In the genomic region with DNA sequence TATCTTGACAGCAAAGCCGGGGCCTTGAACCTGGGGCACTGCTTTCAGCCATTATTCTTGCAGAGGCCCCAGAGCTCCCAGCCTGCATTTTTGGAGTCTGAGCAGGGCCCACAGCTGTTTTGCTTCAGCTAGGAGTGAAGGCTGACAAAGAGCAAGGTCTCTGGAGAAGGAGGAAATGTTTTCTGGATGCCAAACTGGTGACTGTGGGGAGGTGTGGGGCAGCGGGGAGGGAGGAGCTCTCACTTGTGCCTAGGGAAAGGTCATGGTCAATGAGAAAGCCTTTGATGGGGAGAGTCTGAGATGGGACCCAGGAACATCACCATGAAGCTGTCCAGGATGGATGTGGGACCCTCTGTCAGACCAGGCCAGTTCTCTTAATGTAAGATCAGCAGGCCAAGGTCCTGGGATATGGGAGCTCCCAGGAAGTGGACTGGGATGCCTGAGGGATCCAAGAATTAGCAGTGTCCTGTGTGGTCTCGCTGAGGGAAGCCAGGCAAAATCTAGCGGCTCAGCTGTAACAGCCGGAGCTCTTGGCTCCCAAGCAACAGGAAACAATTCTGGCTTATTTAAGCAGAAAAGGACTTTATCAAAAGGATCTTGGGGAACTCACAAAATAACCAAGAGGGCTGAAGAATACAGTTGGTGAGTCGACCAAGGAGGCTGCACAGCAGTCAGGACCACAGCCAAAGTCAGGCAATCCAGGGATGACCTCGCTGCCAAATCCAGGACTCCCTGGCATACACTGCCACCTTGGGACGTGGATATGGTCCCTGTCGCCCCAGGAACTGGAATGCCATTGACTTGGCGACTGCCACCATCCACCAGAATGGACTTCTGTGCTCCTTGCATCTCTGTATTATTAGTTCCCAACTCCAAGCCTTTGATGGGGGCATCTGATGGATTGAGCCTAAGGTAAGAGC, we compare ENCODE assay signal across 13 cellular contexts.
DNase-seq lines count a peak whose midpoint lies in the region; ATAC-seq and TF ChIP-seq lines count a peak whose summit lies in the region.
"Had no signal": no experiment of that assay in that cellular context is flagged by ENCODE, and none has a peak within 500 bp of the region (broad histone marks: within the 10 kb centered on the region; RNA-seq: fewer than 3 reads in every experiment).

No MANE protein-coding gene starts in this region.

- CTCF ChIA-PET in WTC11 (lab: Charles Lee), result no interaction called here

- intact Hi-C loops in Right ventricle myocardium inferior (cut with DNase I) (loop anchor here (5.0 to 10.0 kb wide), 2 partner anchors 171 to 358 kb away; no protein-coding TSS in a partner anchor), cardiac septum (cut with DNase I) (no loop called here), uterus (cut with DNase I; ENCODE audit: low total_unique reads) (loop anchor here (10.0 kb wide), 2 partner anchors 88 to 248 kb away; no protein-coding TSS in a partner anchor)

- H3K9me3 ChIP-seq in uterus, result no peaks in the 10 kb centered on the region
- H3K9me3 ChIP-seq: psoas muscle had no signal

- no peak for TF ChIP-seq POLR2A in uterus (IDR thresholded peaks at IDR 0.05)

- H3K4me3 Mint-ChIP-seq in WTC11, result no peak overlapping the region
- H3K4me3 Mint-ChIP-seq: activated naive CD8-positive, alpha-beta T cell treated with anti-CD3 and anti-CD28 coated beads, Interleukin-2, amount 10 ng/mL, durations not matched to agents 7 days and 5 days had no signal

- peak; percentile 55 for ATAC-seq in Right ventricle myocardium inferior
- no peak for ATAC-seq in WTC11
- ATAC-seq in HG02798 (IDR thresholded peaks at IDR 0.05; ENCODE audit: poor library complexity, unreplicated experiment), result no peak

- POLR2A ChIA-PET in WTC11 (lab: Charles Lee), result interaction anchor here (0.6 kb wide), 1 partner anchor 236 kb away, joined by 12 read pairs; no protein-coding TSS in a partner anchor

- H3K27me3 Mint-ChIP-seq in WTC11 (ENCODE audit: low read depth), result peaks cover 12% of the 10 kb centered on the region

- TF ChIP-seq CTCF in choroid plexus epithelial cell (conservative IDR thresholded peaks at IDR 0.05; ENCODE audit: low read depth, low read length), result no peak
- no peak for TF ChIP-seq CTCF in uterus (IDR thresholded peaks at IDR 0.05)
- TF ChIP-seq CTCF in WTC11 (IDR thresholded peaks at IDR 0.05), result no peak

- H3K36me3 ChIP-seq in uterus, result no peaks in the 10 kb centered on the region

- no peak overlapping the region for H3K27ac Mint-ChIP-seq in WTC11
- H3K27ac Mint-ChIP-seq: activated naive CD8-positive, alpha-beta T cell treated with anti-CD3 and anti-CD28 coated beads, Interleukin-2, amount 10 ng/mL, durations not matched to agents 7 days and 5 days had no signal

- no peaks in the 10 kb centered on the region for H3K36me3 Mint-ChIP-seq in WTC11
- H3K36me3 Mint-ChIP-seq: activated naive CD8-positive, alpha-beta T cell treated with anti-CD3 and anti-CD28 coated beads, Interleukin-2, amount 10 ng/mL, durations not matched to agents 7 days and 5 days had no signal

- H3K27me3 ChIP-seq in uterus, result no peaks in the 10 kb centered on the region

- no peak overlapping the region for H3K4me3 ChIP-seq in choroid plexus epithelial cell (ENCODE audit: low read depth, low read length)
- no peak overlapping the region for H3K4me3 ChIP-seq in uterus
- H3K4me3 ChIP-seq: psoas muscle had no signal

- no peak for DNase-seq in Right ventricle myocardium inferior (ENCODE audit: missing footprints)
- no peak for DNase-seq in cardiac septum (ENCODE audit: low spot score)
- peak; percentile 51 for DNase-seq in choroid plexus epithelial cell (ENCODE audit: low read depth)
- peak; percentile 63 for DNase-seq in left kidney (ENCODE audit: low read depth, low spot score)
- DNase-seq in uterus, result peak; percentile 39 to 43
- DNase-seq in WTC11 (ENCODE audit: low spot score), result no peak
- DNase-seq in caudate nucleus (lab: John Stamatoyannopoulos, UW), result no peak
- DNase-seq: activated CD4-positive, CD25-positive, alpha-beta regulatory T cell treated with anti-CD3 and anti-CD28 coated beads, Interleukin-2, amount 50 U/mL, for 72 hours; activated naive CD8-positive, alpha-beta T cell treated with anti-CD3 and anti-CD28 coated beads, Interleukin-2, amount 10 ng/mL, durations not matched to agents 7 days and 5 days; NCI-H82; stimulated activated CD8-positive, alpha-beta memory T cell treated with anti-CD3 and anti-CD28 coated beads, Interleukin-4, amount 100 ng/mL, for 48 hours had no signal

- H3K27ac ChIP-seq in uterus, result peak overlapping the region in 1 of 2 donors; percentile 71
- no peak overlapping the region for H3K27ac ChIP-seq in caudate nucleus (ENCODE audit: low read depth, low read length)
- H3K27ac ChIP-seq: psoas muscle had no signal

- H3K4me1 ChIP-seq in uterus, result no peaks in the 10 kb centered on the region
- H3K4me1 ChIP-seq: psoas muscle had no signal

- H3K9me3 Mint-ChIP-seq in WTC11, result no peaks in the 10 kb centered on the region
- H3K9me3 Mint-ChIP-seq: activated naive CD8-positive, alpha-beta T cell treated with anti-CD3 and anti-CD28 coated beads, Interleukin-2, amount 10 ng/mL, durations not matched to agents 7 days and 5 days had no signal

- H3K4me1 Mint-ChIP-seq in WTC11, result peaks cover 20% of the 10 kb centered on the region

TF ChIP-seq in WTC11, 78 proteins besides CTCF, POLR2A, EP300 and RAD21:
- TF ChIP-seq E2F1 (CRISPR knock-in tag; IDR thresholded peaks at IDR 0.05), result no peak
- TF ChIP-seq ZNF121 (CRISPR knock-in tag; IDR thresholded peaks at IDR 0.05), result no peak
- no peak for TF ChIP-seq GABPB1 (CRISPR knock-in tag; IDR thresholded peaks at IDR 0.05)
- no peak for TF ChIP-seq ZNF263 (CRISPR knock-in tag; IDR thresholded peaks at IDR 0.05; ENCODE audit: low read depth)
- TF ChIP-seq, protein P1, sequence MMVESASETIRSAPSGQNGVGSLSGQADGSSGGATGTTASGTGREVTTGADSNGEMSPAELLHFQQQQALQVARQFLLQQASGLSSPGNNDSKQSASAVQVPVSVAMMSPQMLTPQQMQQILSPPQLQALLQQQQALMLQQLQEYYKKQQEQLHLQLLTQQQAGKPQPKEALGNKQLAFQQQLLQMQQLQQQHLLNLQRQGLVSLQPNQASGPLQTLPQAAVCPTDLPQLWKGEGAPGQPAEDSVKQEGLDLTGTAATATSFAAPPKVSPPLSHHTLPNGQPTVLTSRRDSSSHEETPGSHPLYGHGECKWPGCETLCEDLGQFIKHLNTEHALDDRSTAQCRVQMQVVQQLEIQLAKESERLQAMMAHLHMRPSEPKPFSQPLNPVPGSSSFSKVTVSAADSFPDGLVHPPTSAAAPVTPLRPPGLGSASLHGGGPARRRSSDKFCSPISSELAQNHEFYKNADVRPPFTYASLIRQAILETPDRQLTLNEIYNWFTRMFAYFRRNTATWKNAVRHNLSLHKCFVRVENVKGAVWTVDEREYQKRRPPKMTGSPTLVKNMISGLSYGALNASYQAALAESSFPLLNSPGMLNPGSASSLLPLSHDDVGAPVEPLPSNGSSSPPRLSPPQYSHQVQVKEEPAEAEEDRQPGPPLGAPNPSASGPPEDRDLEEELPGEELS (CRISPR knock-in tag; IDR thresholded peaks at IDR 0.05), result no peak
- no peak for TF ChIP-seq ZNF423 (CRISPR knock-in tag; IDR thresholded peaks at IDR 0.05)
TF ChIP-seq in WTC11: peak in this region for 0.

Comparison
In these comparisons a context has a peak if more than half of its experiments do, and no peak if none do; other contexts are left out.
1. DNase-seq: peak in choroid plexus epithelial cell (single experiment), left kidney (single experiment) and uterus (2 of 2); none in Right ventricle myocardium inferior (single experiment), cardiac septum (single experiment), WTC11 (single experiment) and caudate nucleus (0 of 61).